34 cellular contexts compared by ENCODE assay signal in the genomic region with DNA sequence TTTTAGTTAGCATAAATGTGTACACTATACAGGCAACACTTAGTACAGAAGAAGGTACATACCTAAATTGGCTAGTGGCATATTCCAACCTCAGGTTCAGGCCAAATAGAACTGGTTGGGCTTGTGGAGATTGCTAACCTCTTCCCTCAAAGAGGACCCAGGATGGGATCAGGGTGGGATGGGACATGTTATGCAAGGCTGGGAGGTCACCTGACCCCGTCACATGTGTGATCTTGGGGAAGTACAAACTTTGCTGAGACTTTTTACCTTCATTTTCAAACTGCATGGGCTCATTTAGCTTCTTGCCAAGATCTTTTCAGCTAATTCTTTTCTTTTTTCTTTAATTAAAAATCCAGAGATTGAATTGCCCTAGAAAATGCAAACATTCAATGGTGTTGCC. TPM values are rescaled to one million over a fixed set of nuclear protein-coding genes. Genes with fewer than 3 reads are reported as not detected.
"Had no signal": no experiment of that assay in that cellular context is flagged by ENCODE, and none has a peak within 500 bp of the region (broad histone marks: within the 10 kb centered on the region; RNA-seq: fewer than 3 reads in every experiment).

No MANE protein-coding gene starts in this region.

- H3K4me3 ChIP-seq: adrenal gland, body of pancreas, esophagus muscularis mucosa, gastroesophageal sphincter, heart right ventricle had no signal

- H3K27me3 ChIP-seq: adrenal gland, body of pancreas, esophagus muscularis mucosa, gastroesophageal sphincter, heart right ventricle had no signal

- ATAC-seq: activated CD4-positive, alpha-beta T cell treated with anti-CD3 and anti-CD28 coated beads for 36 hours; activated CD8-positive, alpha-beta memory T cell treated with anti-CD3 and anti-CD28 coated beads, Interleukin-2, amount 10 ng/mL, durations not matched to agents 7 days and 5 days; activated CD8-positive, alpha-beta T cell treated with anti-CD3 and anti-CD28 coated beads, Interleukin-2, amount 10 ng/mL, durations not matched to agents 7 days and 5 days; activated naive CD8-positive, alpha-beta T cell treated with anti-CD3 and anti-CD28 coated beads, Interleukin-2, amount 50 U/mL, for 24 hours; body of pancreas; effector memory CD8-positive, alpha-beta T cell; gastroesophageal sphincter; heart right ventricle had no signal

- H3K4me1 ChIP-seq: adrenal gland, body of pancreas had no signal

- DNase-seq: activated CD4-positive, alpha-beta memory T cell treated with anti-CD3 and anti-CD28 coated beads for 36 hours; activated CD4-positive, alpha-beta T cell treated with anti-CD3 and anti-CD28 coated beads for 36 hours; activated CD4-positive, alpha-beta T cell treated with anti-CD3 and anti-CD28 coated beads, Interleukin-2, amount 10 ng/mL, durations not matched to agents 24 days and 14 days; activated CD4-positive, CD25-positive, alpha-beta regulatory T cell; activated CD4-positive, CD25-positive, alpha-beta regulatory T cell treated with anti-CD3 and anti-CD28 coated beads, Interleukin-2, amount 50 U/mL, for 72 hours; activated CD8-positive, alpha-beta memory T cell treated with anti-CD3 and anti-CD28 coated beads, Interleukin-2, amount 10 ng/mL, durations not matched to agents 7 days and 5 days; activated CD8-positive, alpha-beta memory T cell treated with anti-CD3 and anti-CD28 coated beads, Interleukin-2, amount 50 U/mL, for 4 hours; activated CD8-positive, alpha-beta T cell treated with anti-CD3 and anti-CD28 coated beads, Interleukin-2, amount 10 ng/mL, durations not matched to agents 7 days and 5 days; activated effector memory CD4-positive, alpha-beta T cell treated with anti-CD3 and anti-CD28 coated beads, Interleukin-2, amount 50 U/mL, for 16 hours; activated naive CD4-positive, alpha-beta T cell treated with anti-CD3 and anti-CD28 coated beads for 36 hours; activated naive CD8-positive, alpha-beta T cell treated with anti-CD3 and anti-CD28 coated beads for 36 hours; activated naive CD8-positive, alpha-beta T cell treated with anti-CD3 and anti-CD28 coated beads, Interleukin-2, amount 50 U/mL, for 24 hours; activated T-cell treated with anti-CD3 and anti-CD28 coated beads, Interleukin-2, amount 50 U/mL, for 1 hour; activated T-cell treated with anti-CD3 and anti-CD28 coated beads, Interleukin-2, amount 50 U/mL, for 48 hours; adrenal gland; amygdala; aorta; body of pancreas; caudate nucleus; cortex of kidney; dermis blood vessel endothelial cell; effector CD4-positive, alpha-beta T cell; effector memory CD8-positive, alpha-beta T cell; erythroblast; foreskin melanocyte; heart right ventricle; T-helper 2 cell; WERI-Rb-1 had no signal

- H3K9me3 ChIP-seq: adrenal gland, body of pancreas, esophagus muscularis mucosa, gastroesophageal sphincter, heart right ventricle had no signal

- FAIRE-seq: colon, TTC549 had no signal

- H3K27ac ChIP-seq: adrenal gland, body of pancreas, gastroesophageal sphincter, WERI-Rb-1 had no signal

- H3K36me3 ChIP-seq: adrenal gland, esophagus muscularis mucosa, gastroesophageal sphincter, heart right ventricle, WERI-Rb-1 had no signal

RNA-seq across cellular contexts. Expression of a gene that starts 36.9 kb away (rescaled TPM):
- total RNA-seq: activated CD8-positive, alpha-beta T cell treated with anti-CD3 and anti-CD28 coated beads, Interleukin-2, amount 10 ng/mL, durations not matched to agents 7 days and 5 days; activated T-helper 2 cell treated with anti-CD3 and anti-CD28 coated beads, Interferon-gamma antibody, Interleukin-2, Interleukin-4, amounts not matched to agents 10 μg/mL and 5 μg/mL and 100 μg/mL, durations not matched to agents 14 hours and 24 hours and 36 hours; T-helper 1 cell treated with Interleukin-12 subunit alpha and Interleukin-12 subunit beta and Interleukin-4 antibody, amounts not matched to agents 30 ng/mL and 1 ng/mL, for 36 hours had no signal
